ENCODE assay signal across 29 cellular contexts in genomic region chr2:208399201-208399600, GRCh38. TPM values are rescaled to one million over a fixed set of nuclear protein-coding genes. Genes with fewer than 3 reads are reported as not detected.
"Had no signal": no experiment of that assay in that cellular context is flagged by ENCODE, and none has a peak within 500 bp of the region (broad histone marks: within the 10 kb centered on the region; RNA-seq: fewer than 3 reads in every experiment).

No MANE protein-coding gene starts in this region.

- H3K4me1 Mint-ChIP-seq: naive thymus-derived CD4-positive, alpha-beta T cell had no signal

- H3K27ac ChIP-seq: coronary artery, dorsolateral prefrontal cortex, epithelial cell of prostate, esophagus squamous epithelium, gastrocnemius medialis, heart right ventricle, left lung, lower lobe of right lung had no signal

- H3K4me3 ChIP-seq: coronary artery, dorsolateral prefrontal cortex, esophagus squamous epithelium, gastrocnemius medialis, heart right ventricle, left lung, lower lobe of right lung had no signal

- DNase-seq: dermis blood vessel endothelial cell; dorsolateral prefrontal cortex; effector CD4-positive, alpha-beta T cell; effector memory CD4-positive, alpha-beta T cell; erythroblast; esophagus squamous epithelium; foreskin fibroblast; foreskin melanocyte; gastrocnemius medialis; glutamatergic neuron; head of caudate nucleus; heart right ventricle; hippocampal formation; kidney; kidney glomerular epithelial cell; left cardiac atrium; left lung; left ventricle myocardium superior; lower lobe of right lung; mesenchymal stem cell; midbrain; naive thymus-derived CD4-positive, alpha-beta T cell had no signal

- H3K27ac Mint-ChIP-seq: naive thymus-derived CD4-positive, alpha-beta T cell had no signal

- H3K4me3 Mint-ChIP-seq: naive thymus-derived CD4-positive, alpha-beta T cell had no signal

- H3K36me3 ChIP-seq: esophagus squamous epithelium, gastrocnemius medialis, heart right ventricle, left lung, lower lobe of right lung had no signal

- H3K4me1 ChIP-seq: esophagus squamous epithelium, gastrocnemius medialis, heart right ventricle, left lung, lower lobe of right lung had no signal

- H3K27me3 ChIP-seq: gastrocnemius medialis had no signal

- ATAC-seq: esophagus mucosa; gastrocnemius medialis; heart right ventricle; left cardiac atrium; left lung; left ventricle myocardium superior; lower lobe of right lung; naive thymus-derived CD4-positive, alpha-beta T cell had no signal

RNA-seq across cellular contexts. Expression of gene PTH2R, which starts 7.4 kb away (rescaled TPM):
- total RNA-seq: dermis blood vessel endothelial cell, endothelial cell of umbilical vein, esophagus mucosa, esophagus squamous epithelium, gastrocnemius medialis, glomerular endothelial cell, heart right ventricle, left cardiac atrium, left ventricle myocardium superior, lung microvascular endothelial cell, mesenteric fat pad had no signal
- polyA plus RNA-seq: endothelial cell of umbilical vein; naive thymus-derived CD4-positive, alpha-beta T cell had no signal
